ENCODE assay signal across 8 cellular contexts in the genomic region with DNA sequence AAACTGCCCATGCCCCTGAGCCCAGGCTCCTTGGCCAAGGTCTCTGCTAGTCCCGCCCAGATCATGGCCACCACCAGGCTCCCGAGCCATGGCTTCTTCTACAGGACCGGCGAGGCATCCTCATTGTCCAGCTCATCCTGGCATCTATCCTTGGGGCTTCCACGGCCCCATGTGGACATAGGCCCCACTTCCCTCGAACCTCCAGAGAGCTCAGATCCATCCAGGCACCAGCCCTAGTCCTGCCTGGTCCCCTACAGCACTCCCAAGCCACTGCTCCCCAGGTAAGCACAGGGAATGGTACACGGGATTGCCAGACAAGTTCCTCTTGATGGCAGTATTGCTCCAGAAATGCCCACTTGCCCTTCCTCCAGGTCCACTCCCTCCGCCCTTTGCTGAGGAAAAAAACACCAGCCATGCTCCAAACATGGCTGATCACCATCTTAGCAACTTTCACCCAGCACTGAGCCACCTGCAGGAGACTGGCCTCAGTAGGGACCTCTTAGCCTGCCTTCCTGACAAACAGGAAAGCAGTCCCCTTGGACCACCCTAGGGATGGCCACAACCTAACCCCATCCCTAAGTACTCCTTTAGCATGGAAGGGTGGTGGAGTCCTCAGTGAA.
DNase-seq lines count a peak whose midpoint lies in the region; ATAC-seq and TF ChIP-seq lines count a peak whose summit lies in the region.

No MANE protein-coding gene starts in this region.

- H3K9me3 Mint-ChIP-seq in activated naive CD8-positive, alpha-beta T cell treated with anti-CD3 and anti-CD28 coated beads for 36 hours: no peaks in the 10 kb centered on the region

- no peak overlapping the region for H3K9ac ChIP-seq in NT2/D1 (ENCODE audit: insufficient read length, low read depth)

- peaks cover 39% of the 10 kb centered on the region for H3K36me3 ChIP-seq in NT2/D1 (ENCODE audit: insufficient read depth, insufficient read length, low read length)

- no peaks in the 10 kb centered on the region for H3K4me1 ChIP-seq in NT2/D1 (ENCODE audit: insufficient read depth, insufficient read length)

- H3K9me3 ChIP-seq in NT2/D1 (ENCODE audit: insufficient read depth, low read length): no peaks in the 10 kb centered on the region

- in situ Hi-C loops in ACHN (cut with HindIII; ENCODE audit: low pct_ligation_motif_present, low pct_unique_long_range_greater_than_20kb, low sequenced_read_pairs): no loop called here

- TF ChIP-seq CTCF in fibroblast of villous mesenchyme (IDR thresholded peaks at IDR 0.05; ENCODE audit: insufficient read depth, low read depth, low read length): peak; percentile 8

- no peak overlapping the region for H3K4me3 ChIP-seq in NT2/D1 (ENCODE audit: insufficient read length, low read depth)
- H3K4me3 ChIP-seq in fibroblast of villous mesenchyme (ENCODE audit: low read depth, low read length): no peak overlapping the region

- no peaks in the 10 kb centered on the region for H3K27me3 ChIP-seq in NT2/D1 (ENCODE audit: insufficient read depth, insufficient read length)

- no peak overlapping the region for H3K4me3 Mint-ChIP-seq in activated naive CD8-positive, alpha-beta T cell treated with anti-CD3 and anti-CD28 coated beads for 36 hours

- H3K36me3 Mint-ChIP-seq in activated naive CD8-positive, alpha-beta T cell treated with anti-CD3 and anti-CD28 coated beads for 36 hours: no peaks in the 10 kb centered on the region

- H3K4me1 Mint-ChIP-seq in activated naive CD8-positive, alpha-beta T cell treated with anti-CD3 and anti-CD28 coated beads for 36 hours: no peaks in the 10 kb centered on the region

- H3K27me3 Mint-ChIP-seq in activated naive CD8-positive, alpha-beta T cell treated with anti-CD3 and anti-CD28 coated beads for 36 hours: no peaks in the 10 kb centered on the region

- no peak overlapping the region for H3K27ac Mint-ChIP-seq in activated naive CD8-positive, alpha-beta T cell treated with anti-CD3 and anti-CD28 coated beads for 36 hours

- ATAC-seq in GM18520 (IDR thresholded peaks at IDR 0.05; ENCODE audit: unreplicated experiment): peak; percentile 72
- peak; percentile 81 for ATAC-seq in HG03139 (IDR thresholded peaks at IDR 0.05; ENCODE audit: unreplicated experiment)

- DNase-seq in ACHN (peak; percentile 8), NT2/D1 (ENCODE audit: low read depth, low spot score) (peak; percentile 35), fibroblast of villous mesenchyme (ENCODE audit: low read depth) (peak; percentile 30), ureter (ENCODE audit: low spot score) (peak; percentile 89), SIG-M5 (lab: John Stamatoyannopoulos, UW) (no peak)
- no peak for DNase-seq in activated naive CD8-positive, alpha-beta T cell treated with anti-CD3 and anti-CD28 coated beads for 36 hours

Comparison
In these comparisons a context has a peak if more than half of its experiments do, and no peak if none do; other contexts are left out.
1. DNase-seq: peak in ACHN (single experiment), NT2/D1 (single experiment), fibroblast of villous mesenchyme (single experiment) and ureter (single experiment); none in activated naive CD8-positive, alpha-beta T cell treated with anti-CD3 and anti-CD28 coated beads for 36 hours (single experiment) and SIG-M5 (single experiment).